8 cellular contexts compared by ENCODE assay signal in the genomic region with DNA sequence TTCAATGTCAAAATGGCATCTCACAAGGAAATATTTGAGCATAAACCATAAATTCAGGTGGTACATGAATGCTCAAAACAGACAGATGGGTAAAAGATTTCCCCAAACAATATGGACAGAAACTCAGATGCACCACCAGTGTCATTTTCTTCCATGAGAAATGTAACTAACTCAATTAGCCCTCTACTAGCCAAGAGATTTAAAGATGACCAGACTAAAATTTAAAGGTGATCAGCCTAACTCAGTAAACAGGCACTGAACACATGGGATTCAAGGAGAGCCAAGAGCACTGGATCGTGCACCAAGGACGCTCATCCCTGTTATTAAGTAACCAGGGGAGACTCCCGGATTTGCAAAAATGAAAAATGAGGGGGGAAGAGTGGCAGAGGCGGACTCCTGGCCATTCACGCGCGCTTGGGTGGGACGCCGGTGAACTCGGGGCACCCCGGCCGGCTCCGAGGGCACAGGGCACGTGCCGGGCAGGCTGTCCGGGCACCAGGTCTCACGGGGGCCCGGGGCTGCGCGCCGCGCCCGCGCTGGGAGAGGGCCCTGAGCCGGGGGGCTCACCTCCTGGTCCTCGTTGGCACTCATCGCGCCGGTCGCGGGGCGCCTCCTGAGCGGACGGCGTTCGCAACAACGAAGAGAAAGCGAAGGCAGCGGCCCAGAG. TPM values are rescaled to one million over a fixed set of nuclear protein-coding genes. Genes with fewer than 3 reads are reported as not detected.
DNase-seq lines count a peak whose midpoint lies in the region; ATAC-seq and TF ChIP-seq lines count a peak whose summit lies in the region.

No MANE protein-coding gene starts in this region.

- no peaks in the 10 kb centered on the region for H3K9me3 Mint-ChIP-seq in Calu3 (ENCODE audit: low read depth, unreplicated experiment)
- H3K9me3 Mint-ChIP-seq in activated naive CD4-positive, alpha-beta T cell treated with anti-CD3 and anti-CD28 coated beads, Interleukin-2, amount 10 ng/mL, durations not matched to agents 7 days and 5 days = no peaks in the 10 kb centered on the region

- no TSS peak for BruUV-seq in Calu3 (replicated peaks; lab: Mats Ljungman, UMichigan)

- peaks cover 9% of the 10 kb centered on the region for H3K4me1 Mint-ChIP-seq in Calu3 (ENCODE audit: low read depth, unreplicated experiment)
- peaks cover 38% of the 10 kb centered on the region for H3K4me1 Mint-ChIP-seq in activated naive CD4-positive, alpha-beta T cell treated with anti-CD3 and anti-CD28 coated beads, Interleukin-2, amount 10 ng/mL, durations not matched to agents 7 days and 5 days

- H3K9me3 ChIP-seq in heart left ventricle = no peaks in the 10 kb centered on the region
- H3K9me3 ChIP-seq in prostate gland = no peaks in the 10 kb centered on the region

- H3K36me3 Mint-ChIP-seq in Calu3 (ENCODE audit: insufficient read depth, unreplicated experiment) = peaks cover 25% of the 10 kb centered on the region
- peaks cover 20% of the 10 kb centered on the region for H3K36me3 Mint-ChIP-seq in activated naive CD4-positive, alpha-beta T cell treated with anti-CD3 and anti-CD28 coated beads, Interleukin-2, amount 10 ng/mL, durations not matched to agents 7 days and 5 days

- H3K4me3 ChIP-seq in heart left ventricle = peak overlapping the region; percentile 51 to 95 (median 85)
- peak overlapping the region; percentile 69 to 90 for H3K4me3 ChIP-seq in prostate gland

- TF ChIP-seq CTCF in Calu3 (IDR thresholded peaks at IDR 0.05; ENCODE audit: unreplicated experiment) (no peak), heart left ventricle (IDR thresholded peaks at IDR 0.05) (no peak), prostate gland (IDR thresholded peaks at IDR 0.05) (no peak)

- WGBS in heart left ventricle, 4 donors = 0 to 2% (median 1%) methylated on average over 25 to 37 of the region's 39 CpGs
- under 1% methylated on average over 38 of the region's 39 CpGs for WGBS in prostate gland

- H3K27me3 ChIP-seq in heart left ventricle (no peaks in the 10 kb centered on the region), prostate gland (replicated peaks; ENCODE audit: insufficient read depth) (no peaks in the 10 kb centered on the region)

- ATAC-seq in GM21528 (IDR thresholded peaks at IDR 0.05; ENCODE audit: low FRiP score, unreplicated experiment) (peak; percentile 36), heart left ventricle (peak in 3 of 4 donors; percentile 3 to 63 (median 53))

- peaks cover 0 to 24% (median 5%) of the 10 kb centered on the region in 9 donors for H3K36me3 ChIP-seq in heart left ventricle
- no peaks in the 10 kb centered on the region for H3K36me3 ChIP-seq in prostate gland

- CTCF ChIA-PET in Calu3 (lab: Charles Lee) = no interaction called here
- CTCF ChIA-PET in activated naive CD4-positive, alpha-beta T cell treated with anti-CD3 and anti-CD28 coated beads, Interleukin-2, amount 10 ng/mL, durations not matched to agents 7 days and 5 days (lab: Charles Lee) = no interaction called here

- peaks cover 3 to 34% (median 21%) of the 10 kb centered on the region in 12 donors for H3K4me1 ChIP-seq in heart left ventricle
- H3K4me1 ChIP-seq in prostate gland (replicated peaks) = no peaks in the 10 kb centered on the region

- H3K4me3 Mint-ChIP-seq in Calu3 (ENCODE audit: low read depth, unreplicated experiment) = peak overlapping the region; percentile 81
- H3K4me3 Mint-ChIP-seq in activated naive CD4-positive, alpha-beta T cell treated with anti-CD3 and anti-CD28 coated beads, Interleukin-2, amount 10 ng/mL, durations not matched to agents 7 days and 5 days = peak overlapping the region; percentile 98

- H3K27ac ChIP-seq in heart left ventricle = peak overlapping the region; percentile 27 to 93 (median 88)
- peak overlapping the region; percentile 88 to 93 for H3K27ac ChIP-seq in prostate gland

- DNase-seq in Calu3 (no peak), NAMALWA (ENCODE audit: low spot score) (peak; percentile 33), heart left ventricle (peak; percentile 8 to 63 (median 33)), prostate gland (ENCODE audit: low spot score) (no peak), NCI-H1694 (lab: John Stamatoyannopoulos, UW) (no peak), amniotic stem cell (lab: John Stamatoyannopoulos, UW) (no peak)
- no peak for DNase-seq in activated naive CD4-positive, alpha-beta T cell treated with anti-CD3 and anti-CD28 coated beads, Interleukin-2, amount 10 ng/mL, durations not matched to agents 7 days and 5 days

- intact Hi-C loops in Calu3 (cut with micrococcal nuclease; ENCODE audit: unreplicated experiment) = loop anchor here (5.0 kb wide), 1 partner anchor 186 kb away; no protein-coding TSS in a partner anchor
- intact Hi-C loops in heart left ventricle (cut with DNase I) = loop anchor here (2.0 to 10.0 kb wide), 6 partner anchors 151 to 186 kb away; a partner anchor contains a TSS
- intact Hi-C loops in prostate gland (cut with DNase I) = loop anchor here (2.0 kb wide), 1 partner anchor 154 kb away; a partner anchor contains a TSS

- no peaks in the 10 kb centered on the region for H3K27me3 Mint-ChIP-seq in Calu3 (ENCODE audit: unreplicated experiment)
- H3K27me3 Mint-ChIP-seq in activated naive CD4-positive, alpha-beta T cell treated with anti-CD3 and anti-CD28 coated beads, Interleukin-2, amount 10 ng/mL, durations not matched to agents 7 days and 5 days = no peaks in the 10 kb centered on the region

- no peak for TF ChIP-seq POLR2A in heart left ventricle (IDR thresholded peaks at IDR 0.05)
- TF ChIP-seq POLR2A in prostate gland (IDR thresholded peaks at IDR 0.05) = no peak

- H3K27ac Mint-ChIP-seq in Calu3 (ENCODE audit: unreplicated experiment) = peak overlapping the region; percentile 66
- peak overlapping the region; percentile 93 for H3K27ac Mint-ChIP-seq in activated naive CD4-positive, alpha-beta T cell treated with anti-CD3 and anti-CD28 coated beads, Interleukin-2, amount 10 ng/mL, durations not matched to agents 7 days and 5 days

RNA-seq across cellular contexts. Expression of a gene that starts 0.5 kb away (rescaled TPM):
- total RNA-seq in Calu3 (2022) (13.0 and 15.9 TPM in 2 replicates), heart left ventricle (10 to 100 TPM; 13.2 to 20.4 (median 15.8) TPM), prostate gland (10 to 100 TPM; 24.4 to 27.6 TPM)
- polyA plus RNA-seq in heart left ventricle = 10 to 100 TPM in 1 of 2 donors, 1 to 10 TPM in 1; 8.2 to 17.8 TPM

RNA-seq across cellular contexts. Expression of a gene that starts 0.6 kb away (rescaled TPM):
- total RNA-seq in Calu3 (2022) (20.0 and 21.5 TPM in 2 replicates), heart left ventricle (10 to 100 TPM; 16.3 to 28.5 (median 22.0) TPM), prostate gland (10 to 100 TPM; 27.6 to 34.5 TPM)
- polyA plus RNA-seq in heart left ventricle = 10 to 100 TPM; 10.4 to 11.7 TPM

Comparison
In these comparisons a context has a peak if more than half of its experiments do, and no peak if none do; other contexts are left out.
1. DNase-seq: peak in NAMALWA (single experiment) and heart left ventricle (5 of 5); none in Calu3 (single experiment), activated naive CD4-positive, alpha-beta T cell treated with anti-CD3 and anti-CD28 coated beads, Interleukin-2, amount 10 ng/mL, durations not matched to agents 7 days and 5 days (single experiment), prostate gland (single experiment), NCI-H1694 (single experiment) and amniotic stem cell (single experiment).